In the genomic region with DNA sequence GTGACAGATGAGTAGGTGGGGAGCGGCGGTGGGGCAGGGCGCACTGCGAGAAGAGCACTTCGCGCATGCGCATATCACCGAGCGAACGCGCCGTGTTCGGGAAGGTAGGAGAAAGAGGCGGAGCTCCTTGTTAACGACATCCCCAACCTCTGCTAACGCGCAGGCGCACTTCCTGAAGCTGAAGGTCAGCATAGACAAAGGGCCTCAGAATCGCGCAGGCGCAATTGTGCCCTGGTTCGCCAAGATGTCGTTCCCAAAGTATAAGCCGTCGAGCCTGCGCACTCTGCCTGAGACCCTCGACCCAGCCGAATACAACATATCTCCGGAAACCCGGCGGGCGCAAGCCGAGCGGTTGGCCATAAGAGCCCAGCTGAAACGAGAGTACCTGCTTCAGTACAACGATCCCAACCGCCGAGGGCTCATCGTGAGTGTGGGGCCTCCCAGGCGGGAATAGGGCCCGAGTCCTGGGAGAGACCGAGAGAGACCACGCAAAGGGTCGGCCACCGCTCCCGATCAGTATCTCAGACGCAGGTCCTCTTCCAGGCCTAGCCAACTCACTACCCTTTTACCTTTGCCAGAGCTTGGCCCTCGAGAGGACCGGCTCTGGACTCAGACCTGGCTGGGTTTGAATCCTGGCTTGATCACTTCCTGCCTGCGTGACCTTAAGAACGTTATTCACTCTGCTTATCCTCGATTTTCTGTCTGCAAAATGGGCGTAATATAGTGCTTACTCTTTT, we compare ENCODE assay signal across 1 cellular context.
TF ChIP-seq lines count a peak whose summit lies in the region.

A gene (plus strand): TSS at position 221 of the 737 bp plus-strand sequence. CDS start 24 bp downstream, at position 245.

TF ChIP-seq in HepG2, 621 proteins besides CTCF, POLR2A, EP300 and RAD21 (continued from another document and continues in another):
- TF ChIP-seq, protein P1, sequence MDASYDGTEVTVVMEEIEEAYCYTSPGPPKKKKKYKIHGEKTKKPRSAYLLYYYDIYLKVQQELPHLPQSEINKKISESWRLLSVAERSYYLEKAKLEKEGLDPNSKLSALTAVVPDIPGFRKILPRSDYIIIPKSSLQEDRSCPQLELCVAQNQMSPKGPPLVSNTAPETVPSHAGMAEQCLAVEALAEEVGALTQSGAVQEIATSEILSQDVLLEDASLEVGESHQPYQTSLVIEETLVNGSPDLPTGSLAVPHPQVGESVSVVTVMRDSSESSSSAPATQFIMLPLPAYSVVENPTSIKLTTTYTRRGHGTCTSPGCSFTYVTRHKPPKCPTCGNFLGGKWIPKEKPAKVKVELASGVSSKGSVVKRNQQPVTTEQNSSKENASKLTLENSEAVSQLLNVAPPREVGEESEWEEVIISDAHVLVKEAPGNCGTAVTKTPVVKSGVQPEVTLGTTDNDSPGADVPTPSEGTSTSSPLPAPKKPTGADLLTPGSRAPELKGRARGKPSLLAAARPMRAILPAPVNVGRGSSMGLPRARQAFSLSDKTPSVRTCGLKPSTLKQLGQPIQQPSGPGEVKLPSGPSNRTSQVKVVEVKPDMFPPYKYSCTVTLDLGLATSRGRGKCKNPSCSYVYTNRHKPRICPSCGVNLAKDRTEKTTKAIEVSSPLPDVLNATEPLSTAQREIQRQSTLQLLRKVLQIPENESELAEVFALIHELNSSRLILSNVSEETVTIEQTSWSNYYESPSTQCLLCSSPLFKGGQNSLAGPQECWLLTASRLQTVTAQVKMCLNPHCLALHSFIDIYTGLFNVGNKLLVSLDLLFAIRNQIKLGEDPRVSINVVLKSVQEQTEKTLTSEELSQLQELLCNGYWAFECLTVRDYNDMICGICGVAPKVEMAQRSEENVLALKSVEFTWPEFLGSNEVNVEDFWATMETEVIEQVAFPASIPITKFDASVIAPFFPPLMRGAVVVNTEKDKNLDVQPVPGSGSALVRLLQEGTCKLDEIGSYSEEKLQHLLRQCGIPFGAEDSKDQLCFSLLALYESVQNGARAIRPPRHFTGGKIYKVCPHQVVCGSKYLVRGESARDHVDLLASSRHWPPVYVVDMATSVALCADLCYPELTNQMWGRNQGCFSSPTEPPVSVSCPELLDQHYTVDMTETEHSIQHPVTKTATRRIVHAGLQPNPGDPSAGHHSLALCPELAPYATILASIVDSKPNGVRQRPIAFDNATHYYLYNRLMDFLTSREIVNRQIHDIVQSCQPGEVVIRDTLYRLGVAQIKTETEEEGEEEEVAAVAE (CRISPR knock-in tag; IDR thresholded peaks at IDR 0.05; ENCODE audit: borderline replicate concordance): peak; percentile 29; the same call in 1 of the 2 replicates
- TF ChIP-seq SNAI1 (CRISPR knock-in tag; IDR thresholded peaks at IDR 0.05; ENCODE audit: borderline replicate concordance): no peak
- TF ChIP-seq ZMAT3 (CRISPR knock-in tag; conservative IDR thresholded peaks at IDR 0.05): no peak; the same call in 1 of the 2 replicates
- TF ChIP-seq ZNF780A (CRISPR knock-in tag; IDR thresholded peaks at IDR 0.05): no peak
- TF ChIP-seq, protein P2, sequence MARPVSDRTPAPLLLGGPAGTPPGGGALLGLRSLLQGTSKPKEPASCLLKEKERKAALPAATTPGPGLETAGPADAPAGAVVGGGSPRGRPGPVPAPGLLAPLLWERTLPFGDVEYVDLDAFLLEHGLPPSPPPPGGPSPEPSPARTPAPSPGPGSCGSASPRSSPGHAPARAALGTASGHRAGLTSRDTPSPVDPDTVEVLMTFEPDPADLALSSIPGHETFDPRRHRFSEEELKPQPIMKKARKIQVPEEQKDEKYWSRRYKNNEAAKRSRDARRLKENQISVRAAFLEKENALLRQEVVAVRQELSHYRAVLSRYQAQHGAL (CRISPR knock-in tag; IDR thresholded peaks at IDR 0.05; ENCODE audit: not compliant biosample characterization): no peak
- no peak for TF ChIP-seq NONO (IDR thresholded peaks at IDR 0.05)
- TF ChIP-seq NONO (CRISPR knock-in tag; conservative IDR thresholded peaks at IDR 0.05): no peak
- TF ChIP-seq EHMT2 (IDR thresholded peaks at IDR 0.05; ENCODE audit: borderline replicate concordance, low read depth, low read length): no peak
- peak; percentile 78; the same call in 1 of the 2 replicates for TF ChIP-seq ZNF430 (CRISPR knock-in tag; IDR thresholded peaks at IDR 0.05)
- TF ChIP-seq, protein P3, sequence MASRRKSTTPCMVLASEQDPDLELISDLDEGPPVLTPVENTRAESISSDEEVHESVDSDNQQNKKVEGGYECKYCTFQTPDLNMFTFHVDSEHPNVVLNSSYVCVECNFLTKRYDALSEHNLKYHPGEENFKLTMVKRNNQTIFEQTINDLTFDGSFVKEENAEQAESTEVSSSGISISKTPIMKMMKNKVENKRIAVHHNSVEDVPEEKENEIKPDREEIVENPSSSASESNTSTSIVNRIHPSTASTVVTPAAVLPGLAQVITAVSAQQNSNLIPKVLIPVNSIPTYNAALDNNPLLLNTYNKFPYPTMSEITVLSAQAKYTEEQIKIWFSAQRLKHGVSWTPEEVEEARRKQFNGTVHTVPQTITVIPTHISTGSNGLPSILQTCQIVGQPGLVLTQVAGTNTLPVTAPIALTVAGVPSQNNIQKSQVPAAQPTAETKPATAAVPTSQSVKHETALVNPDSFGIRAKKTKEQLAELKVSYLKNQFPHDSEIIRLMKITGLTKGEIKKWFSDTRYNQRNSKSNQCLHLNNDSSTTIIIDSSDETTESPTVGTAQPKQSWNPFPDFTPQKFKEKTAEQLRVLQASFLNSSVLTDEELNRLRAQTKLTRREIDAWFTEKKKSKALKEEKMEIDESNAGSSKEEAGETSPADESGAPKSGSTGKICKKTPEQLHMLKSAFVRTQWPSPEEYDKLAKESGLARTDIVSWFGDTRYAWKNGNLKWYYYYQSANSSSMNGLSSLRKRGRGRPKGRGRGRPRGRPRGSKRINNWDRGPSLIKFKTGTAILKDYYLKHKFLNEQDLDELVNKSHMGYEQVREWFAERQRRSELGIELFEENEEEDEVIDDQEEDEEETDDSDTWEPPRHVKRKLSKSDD (CRISPR knock-in tag; IDR thresholded peaks at IDR 0.05; ENCODE audit: low read depth): 0 out of 2 replicates have a peak, but pooled peaks have one; percentile 43
- TF ChIP-seq, protein P4, sequence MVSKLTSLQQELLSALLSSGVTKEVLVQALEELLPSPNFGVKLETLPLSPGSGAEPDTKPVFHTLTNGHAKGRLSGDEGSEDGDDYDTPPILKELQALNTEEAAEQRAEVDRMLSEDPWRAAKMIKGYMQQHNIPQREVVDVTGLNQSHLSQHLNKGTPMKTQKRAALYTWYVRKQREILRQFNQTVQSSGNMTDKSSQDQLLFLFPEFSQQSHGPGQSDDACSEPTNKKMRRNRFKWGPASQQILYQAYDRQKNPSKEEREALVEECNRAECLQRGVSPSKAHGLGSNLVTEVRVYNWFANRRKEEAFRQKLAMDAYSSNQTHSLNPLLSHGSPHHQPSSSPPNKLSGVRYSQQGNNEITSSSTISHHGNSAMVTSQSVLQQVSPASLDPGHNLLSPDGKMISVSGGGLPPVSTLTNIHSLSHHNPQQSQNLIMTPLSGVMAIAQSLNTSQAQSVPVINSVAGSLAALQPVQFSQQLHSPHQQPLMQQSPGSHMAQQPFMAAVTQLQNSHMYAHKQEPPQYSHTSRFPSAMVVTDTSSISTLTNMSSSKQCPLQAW (CRISPR knock-in tag; IDR thresholded peaks at IDR 0.05): peak; percentile 51
- TF ChIP-seq, protein P5, sequence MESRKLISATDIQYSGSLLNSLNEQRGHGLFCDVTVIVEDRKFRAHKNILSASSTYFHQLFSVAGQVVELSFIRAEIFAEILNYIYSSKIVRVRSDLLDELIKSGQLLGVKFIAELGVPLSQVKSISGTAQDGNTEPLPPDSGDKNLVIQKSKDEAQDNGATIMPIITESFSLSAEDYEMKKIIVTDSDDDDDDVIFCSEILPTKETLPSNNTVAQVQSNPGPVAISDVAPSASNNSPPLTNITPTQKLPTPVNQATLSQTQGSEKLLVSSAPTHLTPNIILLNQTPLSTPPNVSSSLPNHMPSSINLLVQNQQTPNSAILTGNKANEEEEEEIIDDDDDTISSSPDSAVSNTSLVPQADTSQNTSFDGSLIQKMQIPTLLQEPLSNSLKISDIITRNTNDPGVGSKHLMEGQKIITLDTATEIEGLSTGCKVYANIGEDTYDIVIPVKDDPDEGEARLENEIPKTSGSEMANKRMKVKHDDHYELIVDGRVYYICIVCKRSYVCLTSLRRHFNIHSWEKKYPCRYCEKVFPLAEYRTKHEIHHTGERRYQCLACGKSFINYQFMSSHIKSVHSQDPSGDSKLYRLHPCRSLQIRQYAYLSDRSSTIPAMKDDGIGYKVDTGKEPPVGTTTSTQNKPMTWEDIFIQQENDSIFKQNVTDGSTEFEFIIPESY (CRISPR knock-in tag; IDR thresholded peaks at IDR 0.05): peak; percentile 29; the same call in 1 of the 2 replicates
- TF ChIP-seq PITX1 (CRISPR knock-in tag; IDR thresholded peaks at IDR 0.05): no peak
- TF ChIP-seq, protein P6, sequence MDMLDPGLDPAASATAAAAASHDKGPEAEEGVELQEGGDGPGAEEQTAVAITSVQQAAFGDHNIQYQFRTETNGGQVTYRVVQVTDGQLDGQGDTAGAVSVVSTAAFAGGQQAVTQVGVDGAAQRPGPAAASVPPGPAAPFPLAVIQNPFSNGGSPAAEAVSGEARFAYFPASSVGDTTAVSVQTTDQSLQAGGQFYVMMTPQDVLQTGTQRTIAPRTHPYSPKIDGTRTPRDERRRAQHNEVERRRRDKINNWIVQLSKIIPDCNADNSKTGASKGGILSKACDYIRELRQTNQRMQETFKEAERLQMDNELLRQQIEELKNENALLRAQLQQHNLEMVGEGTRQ (IDR thresholded peaks at IDR 0.05; ENCODE audit: low read depth, low read length): no peak
- TF ChIP-seq, protein P6 (CRISPR knock-in tag; IDR thresholded peaks at IDR 0.05; ENCODE audit: borderline replicate concordance): peak; percentile 30; the same call in 1 of the 2 replicates
- TF ChIP-seq SPEN (CRISPR knock-in tag; IDR thresholded peaks at IDR 0.05; ENCODE audit: low read depth): peak; percentile 68
- no peak for TF ChIP-seq SETDB1 (CRISPR knock-in tag; IDR thresholded peaks at IDR 0.05; ENCODE audit: borderline replicate concordance)
- no peak for TF ChIP-seq SMAD9 (CRISPR knock-in tag; IDR thresholded peaks at IDR 0.05)
- TF ChIP-seq HNRNPK (IDR thresholded peaks at IDR 0.05; ENCODE audit: low read depth, low read length, poor library complexity, severe bottlenecking): no peak
- TF ChIP-seq SMARCC2 (IDR thresholded peaks at IDR 0.05): no peak
- TF ChIP-seq, protein P7, sequence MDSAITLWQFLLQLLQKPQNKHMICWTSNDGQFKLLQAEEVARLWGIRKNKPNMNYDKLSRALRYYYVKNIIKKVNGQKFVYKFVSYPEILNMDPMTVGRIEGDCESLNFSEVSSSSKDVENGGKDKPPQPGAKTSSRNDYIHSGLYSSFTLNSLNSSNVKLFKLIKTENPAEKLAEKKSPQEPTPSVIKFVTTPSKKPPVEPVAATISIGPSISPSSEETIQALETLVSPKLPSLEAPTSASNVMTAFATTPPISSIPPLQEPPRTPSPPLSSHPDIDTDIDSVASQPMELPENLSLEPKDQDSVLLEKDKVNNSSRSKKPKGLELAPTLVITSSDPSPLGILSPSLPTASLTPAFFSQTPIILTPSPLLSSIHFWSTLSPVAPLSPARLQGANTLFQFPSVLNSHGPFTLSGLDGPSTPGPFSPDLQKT (CRISPR knock-in tag; IDR thresholded peaks at IDR 0.05; ENCODE audit: borderline replicate concordance): no peak
- TF ChIP-seq ZNF547 (CRISPR knock-in tag; IDR thresholded peaks at IDR 0.05): peak; percentile 75; the same call in 1 of the 2 replicates
- no peak for TF ChIP-seq NPAS2 (CRISPR knock-in tag; IDR thresholded peaks at IDR 0.05; ENCODE audit: borderline replicate concordance)
- TF ChIP-seq ARHGAP35 (CRISPR knock-in tag; IDR thresholded peaks at IDR 0.05; ENCODE audit: borderline replicate concordance): 0 out of 2 replicates have a peak, but pooled peaks have one; percentile 90
- 0 out of 2 replicates have a peak, but pooled peaks have one; percentile 78 for TF ChIP-seq PAX8 (CRISPR knock-in tag; IDR thresholded peaks at IDR 0.05; ENCODE audit: borderline replicate concordance)
- TF ChIP-seq, protein P8, sequence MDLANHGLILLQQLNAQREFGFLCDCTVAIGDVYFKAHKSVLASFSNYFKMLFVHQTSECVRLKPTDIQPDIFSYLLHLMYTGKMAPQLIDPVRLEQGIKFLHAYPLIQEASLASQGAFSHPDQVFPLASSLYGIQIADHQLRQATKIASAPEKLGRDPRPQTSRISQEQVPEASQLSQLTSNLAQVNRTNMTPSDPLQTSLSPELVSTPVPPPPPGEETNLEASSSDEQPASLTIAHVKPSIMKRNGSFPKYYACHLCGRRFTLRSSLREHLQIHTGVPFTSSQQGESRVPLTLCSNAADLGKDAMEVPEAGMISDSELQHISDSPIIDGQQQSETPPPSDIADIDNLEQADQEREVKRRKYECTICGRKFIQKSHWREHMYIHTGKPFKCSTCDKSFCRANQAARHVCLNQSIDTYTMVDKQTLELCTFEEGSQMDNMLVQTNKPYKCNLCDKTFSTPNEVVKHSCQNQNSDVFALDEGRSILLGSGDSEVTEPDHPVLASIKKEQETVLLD (CRISPR knock-in tag; IDR thresholded peaks at IDR 0.05; ENCODE audit: low read depth): no peak
